9 cellular contexts compared by ENCODE assay signal in the genomic region with DNA sequence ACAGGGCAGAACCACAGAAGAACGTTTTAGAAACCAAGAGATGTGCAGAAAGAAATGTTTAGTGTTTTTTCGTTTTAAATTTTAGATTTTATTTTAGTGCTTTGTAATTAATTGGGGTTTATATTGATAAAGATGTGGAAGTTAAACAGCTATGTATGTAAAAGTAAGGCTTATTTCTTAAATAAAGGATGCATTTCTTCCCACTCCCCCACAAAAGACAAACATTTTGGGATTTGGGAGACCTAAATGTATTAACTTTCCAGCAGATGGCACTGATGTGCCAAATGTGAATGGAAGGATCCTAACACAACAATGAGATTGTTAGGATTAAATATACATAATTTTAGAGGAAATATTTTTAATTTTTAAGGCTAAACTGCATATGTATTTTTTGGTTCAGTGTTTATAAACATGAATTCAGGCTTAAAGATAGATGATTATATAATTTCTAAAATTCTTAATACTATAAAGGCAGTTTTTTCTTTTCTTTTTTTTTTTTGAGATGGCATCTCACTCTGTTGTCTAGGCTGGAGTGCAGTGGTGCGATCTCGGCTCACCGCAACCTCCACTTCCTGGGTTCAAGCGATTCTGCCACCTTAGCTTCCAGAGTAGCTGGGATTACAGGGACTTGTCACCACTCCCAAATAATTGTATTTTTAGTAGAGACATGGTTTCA. TPM values are rescaled to one million over a fixed set of nuclear protein-coding genes. Genes with fewer than 3 reads are reported as not detected.
A peak's percentile ranks its signal among the peaks of the same experiment; 100 is the strongest.
DNase-seq lines count a peak whose midpoint lies in the region; ATAC-seq and TF ChIP-seq lines count a peak whose summit lies in the region.
"Had no signal": no experiment of that assay in that cellular context is flagged by ENCODE, and none has a peak within 500 bp of the region (broad histone marks: within the 10 kb centered on the region; RNA-seq: fewer than 3 reads in every experiment).

No MANE protein-coding gene starts in this region.

- H3K4me2 ChIP-seq in HCT116 (ENCODE audit: low read length) (no peak overlapping the region), SK-N-SH (no peak overlapping the region)

- TF ChIP-seq CTCF in AG09319 (IDR thresholded peaks at IDR 0.05; ENCODE audit: low read depth, low read length) (peak; percentile 56), HCT116 (IDR thresholded peaks at IDR 0.05 in 2 of 3, conservative IDR thresholded peaks at IDR 0.05 in 1 of 3; ENCODE audit: borderline replicate concordance in 1 of 3, insufficient read depth in 1 of 3, low read depth in 2 of 3, low read length in 2 of 3) (peak; percentile 44 to 69 (median 61); a peak in 5 of 6 replicates), SK-N-SH (IDR thresholded peaks at IDR 0.05) (peak; percentile 83), ovary (IDR thresholded peaks at IDR 0.05) (no peak)

- POLR2A ChIA-PET in HCT116 (lab: Charles Lee), result no interaction called here
- POLR2A ChIA-PET in SK-N-SH (lab: Yijun Ruan, JAX), result no interaction called here

- CTCF ChIA-PET in HCT116 (lab: Charles Lee) (interaction anchor here (0.8 to 2.2 kb wide), 5 partner anchors 9 to 428 kb away, joined by 3 to 15 read pairs (median 4); a partner anchor contains a TSS), SK-N-SH (lab: Yijun Ruan, JAX) (interaction anchor here (0.6 to 3.7 kb wide), 13 partner anchors 9 to 541 kb away, joined by 3 to 24 read pairs (median 3); a partner anchor contains a TSS)

- DNase-seq in AG09319 (ENCODE audit: extremely low read depth, low read depth) (no peak), HCT116 (ENCODE audit: low read depth, low spot score) (peak; percentile 28), SK-N-SH (peak; percentile 53), inferior parietal cortex (ENCODE audit: extremely low spot score) (peak; percentile 78), T-helper 2 cell (no peak), T-helper 1 cell (no peak), ovary (no peak)
- no peak for DNase-seq in activated naive CD4-positive, alpha-beta T cell treated with Interleukin-2 at 50 U/mL for 16 hours

- no peaks in the 10 kb centered on the region for H3K27me3 ChIP-seq in HCT116 (ENCODE audit: insufficient read depth, low read length)
- no peaks in the 10 kb centered on the region for H3K27me3 ChIP-seq in SK-N-SH (ENCODE audit: insufficient read depth)
- no peaks in the 10 kb centered on the region for H3K27me3 ChIP-seq in ovary

- H3K9ac ChIP-seq in HCT116 (ENCODE audit: low read length) (no peak overlapping the region), SK-N-SH (no peak overlapping the region)

- TF ChIP-seq EP300 in SK-N-SH (IDR thresholded peaks at IDR 0.05; ENCODE audit: borderline replicate concordance in 1 of 2, low read depth in 1 of 2, low read length in 1 of 2) (no peak), ovary (IDR thresholded peaks at IDR 0.05) (no peak)

- peaks cover 24% of the 10 kb centered on the region for H3F3A ChIP-seq in SK-N-SH (replicated peaks; ENCODE audit: insufficient read depth)

- RAD21 ChIA-PET in HCT116 (lab: Charles Lee; ENCODE audit: low non-redundant PET in 1 of 2, low total read pairs in 2 of 2, uncharacterized antibody in 2 of 2, unreplicated experiment in 2 of 2), result no interaction called here

- 78% methylated on average over 6 of the region's 6 CpGs for WGBS in SK-N-SH (ENCODE audit: low lambda C conversion rate)
- 66 to 80% (median 69%) methylated on average over 6 of the region's 6 CpGs for WGBS in ovary, 3 donors

- TF ChIP-seq RAD21 in HCT116 (IDR thresholded peaks at IDR 0.05; ENCODE audit: low read depth) (peak; percentile 80), SK-N-SH (IDR thresholded peaks at IDR 0.05; ENCODE audit: low read length) (peak; percentile 75)

- H3K4me1 ChIP-seq in HCT116 (ENCODE audit: control insufficient read depth in 1 of 2, insufficient read depth in 2 of 2, low read length in 2 of 2), result no peaks in the 10 kb centered on the region
- H3K4me1 ChIP-seq in SK-N-SH (ENCODE audit: control insufficient read depth in 1 of 2, insufficient read depth in 2 of 2, low read depth in 1 of 2, low read length in 1 of 2), result peaks cover 6 to 19% of the 10 kb centered on the region in 2 experiments; a peak in 3 of 4 replicates
- H3K4me1 ChIP-seq in ovary (ENCODE audit: insufficient read depth), result no peaks in the 10 kb centered on the region

- peak; percentile 58; the same call in 1 of the 2 replicates for ATAC-seq in HCT116

- H3K9me2 ChIP-seq in HCT116 (ENCODE audit: insufficient read depth) (no peaks in the 10 kb centered on the region), SK-N-SH (no peaks in the 10 kb centered on the region)

- H3K36me3 ChIP-seq in HCT116 (ENCODE audit: control insufficient read depth in 1 of 2, insufficient read depth in 2 of 2, low read length in 2 of 2) (peaks cover 14 to 16% of the 10 kb centered on the region in 2 experiments), SK-N-SH (replicated peaks in 1 of 2; ENCODE audit: control insufficient read depth in 1 of 2, insufficient read depth in 2 of 2, low read length in 1 of 2) (peaks cover 27 to 37% of the 10 kb centered on the region in 2 experiments), ovary (no peaks in the 10 kb centered on the region)

- H4K20me1 ChIP-seq in HCT116 (ENCODE audit: insufficient read depth), result no peaks in the 10 kb centered on the region; the same call in 1 of the 2 replicates
- 0 out of 2 replicates have a peak, but pooled peaks cover 4% of the 10 kb centered on the region for H4K20me1 ChIP-seq in SK-N-SH (ENCODE audit: insufficient read depth)

- H2AFZ ChIP-seq in HCT116 (ENCODE audit: low read depth, low read length, poor library complexity, severe bottlenecking), result no peak overlapping the region
- H2AFZ ChIP-seq in SK-N-SH (ENCODE audit: low read depth), result no peak overlapping the region

- peaks cover 12% of the 10 kb centered on the region for H3K79me2 ChIP-seq in HCT116 (ENCODE audit: insufficient read depth, low read length)
- H3K79me2 ChIP-seq in SK-N-SH (ENCODE audit: insufficient read depth), result peaks cover 15% of the 10 kb centered on the region

- H3K9me3 ChIP-seq in HCT116 (ENCODE audit: control insufficient read depth in 1 of 2, insufficient read depth in 1 of 2, low read depth in 1 of 2, low read length in 2 of 2), result no peaks in the 10 kb centered on the region
- H3K9me3 ChIP-seq in SK-N-SH, result no peaks in the 10 kb centered on the region
- no peaks in the 10 kb centered on the region for H3K9me3 ChIP-seq in ovary

- no peak overlapping the region for H3K4me3 ChIP-seq in HCT116 (replicated peaks in 1 of 2; ENCODE audit: low read depth in 1 of 2, low read length in 2 of 2)
- no peak overlapping the region; a peak in 1 of 4 replicates for H3K4me3 ChIP-seq in SK-N-SH (ENCODE audit: low read depth in 2 of 2, low read length in 1 of 2)
- no peak overlapping the region for H3K4me3 ChIP-seq in ovary

- intact Hi-C loops in HCT116 (cut with micrococcal nuclease) (loop anchor here (1.0 kb wide), 1 partner anchor 426 kb away; no protein-coding TSS in a partner anchor), ovary (cut with DNase I) (no loop called here)

- TF ChIP-seq POLR2A in HCT116 (IDR thresholded peaks at IDR 0.05; ENCODE audit: borderline replicate concordance, extremely low read depth, insufficient read depth, insufficient read length) (no peak), ovary (IDR thresholded peaks at IDR 0.05) (no peak)

- H3K27ac ChIP-seq in HCT116 (ENCODE audit: low read depth, low read length), result no peak overlapping the region
- H3K27ac ChIP-seq in SK-N-SH (ENCODE audit: low read depth in 2 of 2, low read length in 1 of 2), result peak overlapping the region in 1 of 2 experiments; percentile 32; a peak in 1 of 4 replicates
- H3K27ac ChIP-seq in ovary, result no peak overlapping the region

- no TSS peak for BruUV-seq in HCT116 (replicated peaks; lab: Mats Ljungman, UMichigan)

TF ChIP-seq in HCT116, 20 proteins besides CTCF, POLR2A, EP300 and RAD21 (continues in another document):
- no peak for TF ChIP-seq CBX3 (IDR thresholded peaks at IDR 0.05; ENCODE audit: low read depth)

TF ChIP-seq in SK-N-SH, 30 proteins besides CTCF, POLR2A, EP300 and RAD21:
- peak; percentile 59 for TF ChIP-seq SMC3 (IDR thresholded peaks at IDR 0.05; ENCODE audit: low read depth, low read length)
- TF ChIP-seq, protein P1, sequence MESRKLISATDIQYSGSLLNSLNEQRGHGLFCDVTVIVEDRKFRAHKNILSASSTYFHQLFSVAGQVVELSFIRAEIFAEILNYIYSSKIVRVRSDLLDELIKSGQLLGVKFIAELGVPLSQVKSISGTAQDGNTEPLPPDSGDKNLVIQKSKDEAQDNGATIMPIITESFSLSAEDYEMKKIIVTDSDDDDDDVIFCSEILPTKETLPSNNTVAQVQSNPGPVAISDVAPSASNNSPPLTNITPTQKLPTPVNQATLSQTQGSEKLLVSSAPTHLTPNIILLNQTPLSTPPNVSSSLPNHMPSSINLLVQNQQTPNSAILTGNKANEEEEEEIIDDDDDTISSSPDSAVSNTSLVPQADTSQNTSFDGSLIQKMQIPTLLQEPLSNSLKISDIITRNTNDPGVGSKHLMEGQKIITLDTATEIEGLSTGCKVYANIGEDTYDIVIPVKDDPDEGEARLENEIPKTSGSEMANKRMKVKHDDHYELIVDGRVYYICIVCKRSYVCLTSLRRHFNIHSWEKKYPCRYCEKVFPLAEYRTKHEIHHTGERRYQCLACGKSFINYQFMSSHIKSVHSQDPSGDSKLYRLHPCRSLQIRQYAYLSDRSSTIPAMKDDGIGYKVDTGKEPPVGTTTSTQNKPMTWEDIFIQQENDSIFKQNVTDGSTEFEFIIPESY (IDR thresholded peaks at IDR 0.05; ENCODE audit: borderline replicate concordance, low read depth), result no peak

RNA-seq across cellular contexts. Expression of a gene that starts 12.0 kb away (rescaled TPM):
- total RNA-seq in HCT116 (2021; ENCODE audit: unreplicated experiment), result 71.5 TPM
- polyA plus RNA-seq in HCT116 (2012), result 18.5 and 39.9 TPM in 2 replicates
- polyA plus RNA-seq in SK-N-SH (2012; rRNA removed), result 44.0 and 51.4 TPM in 2 replicates
- polyA plus RNA-seq in SK-N-SH (2012; cell fraction: cytosol; rRNA removed), result 76.2 and 158 TPM in 2 replicates
- 6.7 and 19.2 TPM in 2 replicates for polyA plus RNA-seq in SK-N-SH (2012; cell fraction: nucleus; rRNA removed)
- total RNA-seq in ovary, result 100 to 1,000 TPM in 1 of 7 donors, 10 to 100 TPM in 6; 22.2 to 168 (median 32.2) TPM
- polyA plus RNA-seq in ovary, result 10 to 100 TPM; 78.0 to 84.5 TPM

RNA-seq across cellular contexts. Expression of a gene that starts 46.1 kb away (rescaled TPM):
- total RNA-seq in HCT116 (2021; ENCODE audit: unreplicated experiment) (267 TPM), ovary (1 to 10 TPM in 1 of 7 donors, under 1 TPM in 1, not detected in 5; 0.15 to 3.7 TPM)
- 18.9 and 34.6 TPM in 2 replicates for polyA plus RNA-seq in HCT116 (2012)
- polyA plus RNA-seq in SK-N-SH (2012; rRNA removed) (8.8 and 9.1 TPM in 2 replicates), ovary (not detected)
- polyA plus RNA-seq in SK-N-SH (2012; cell fraction: cytosol; rRNA removed), result 6.8 and 6.9 TPM in 2 replicates
- 9.5 and 17.7 TPM in 2 replicates for polyA plus RNA-seq in SK-N-SH (2012; cell fraction: nucleus; rRNA removed)
- total RNA-seq: subcutaneous adipose tissue had no signal

Comparison
In these comparisons a context has a peak if more than half of its experiments do, and no peak if none do; other contexts are left out.
1. DNase-seq: peak in HCT116 (single experiment), SK-N-SH (single experiment) and inferior parietal cortex (single experiment); none in AG09319 (single experiment), T-helper 2 cell (0 of 5), T-helper 1 cell (0 of 5), activated naive CD4-positive, alpha-beta T cell treated with Interleukin-2 at 50 U/mL for 16 hours (single experiment) and ovary (0 of 5).
2. CTCF ChIP-seq: peak in AG09319 (single experiment), HCT116 (3 of 3) and SK-N-SH (single experiment); none in ovary (0 of 3).
3. RNA of a gene that starts 46.1 kb away (total RNA-seq): 267 TPM in HCT116 (single experiment); 0.15 to 3.7 TPM in ovary; every median in the first group is over 10 times any median in the second.